Comparison of ENCODE assay signal across 27 cellular contexts in genomic region chr15:70498096-70498626, GRCh38.
"Had no signal": no experiment of that assay in that cellular context is flagged by ENCODE, and none has a peak within 500 bp of the region (broad histone marks: within the 10 kb centered on the region; RNA-seq: fewer than 3 reads in every experiment).

No MANE protein-coding gene starts in this region.

- H3K27ac ChIP-seq: adrenal gland, KMS-11, Peyer's patch had no signal

- H3K4me3 ChIP-seq: adrenal gland, Peyer's patch had no signal

- H3K9me3 ChIP-seq: adrenal gland, Peyer's patch had no signal

- DNase-seq: activated CD4-positive, alpha-beta T cell treated with anti-CD3 and anti-CD28 coated beads for 48 hours; activated CD4-positive, alpha-beta T cell treated with anti-CD3 and anti-CD28 coated beads, Interleukin-2, amount 50 U/mL, for 4 hours; activated CD4-positive, CD25-positive, alpha-beta regulatory T cell treated with anti-CD3 and anti-CD28 coated beads, Interleukin-2, amount 50 U/mL, for 72 hours; activated CD8-positive, alpha-beta memory T cell treated with anti-CD3 and anti-CD28 coated beads, Interleukin-2, amount 50 U/mL, for 48 hours; activated CD8-positive, alpha-beta T cell treated with anti-CD3 and anti-CD28 coated beads, Interleukin-2, amount 10 ng/mL, durations not matched to agents 7 days and 5 days; activated gamma-delta T cell; activated naive CD4-positive, alpha-beta T cell treated with anti-CD3 and anti-CD28 coated beads for 36 hours; activated naive CD8-positive, alpha-beta T cell treated with anti-CD3 and anti-CD28 coated beads, Interleukin-2, amount 10 ng/mL, durations not matched to agents 7 days and 5 days; activated T-cell treated with anti-CD3 and anti-CD28 coated beads, Interleukin-2, amount 50 U/mL, for 1 hour; adrenal gland; anterior cingulate cortex; cerebellar nuclear complex; MM.1S; NCI-H1105 treated with DMSO at 0.1 percent for 48 hours; NCI-H1436 treated with DMSO at 0.1 percent for 48 hours; NCI-H187; NCI-H2081; NCI-H345; NCI-H510A; NCI-H526 treated with DMSO at 0.1 percent for 48 hours; NCI-H82; OCI-M1; SHP77 had no signal

- H3K9me3 Mint-ChIP-seq: activated naive CD4-positive, alpha-beta T cell treated with anti-CD3 and anti-CD28 coated beads for 36 hours; activated naive CD8-positive, alpha-beta T cell treated with anti-CD3 and anti-CD28 coated beads, Interleukin-2, amount 10 ng/mL, durations not matched to agents 7 days and 5 days; WTC11 had no signal

- H3K27me3 ChIP-seq: adrenal gland, Peyer's patch had no signal

- H3K36me3 Mint-ChIP-seq: activated naive CD8-positive, alpha-beta T cell treated with anti-CD3 and anti-CD28 coated beads, Interleukin-2, amount 10 ng/mL, durations not matched to agents 7 days and 5 days; WTC11 had no signal

- H3K4me3 Mint-ChIP-seq: activated CD8-positive, alpha-beta T cell treated with anti-CD3 and anti-CD28 coated beads, Interleukin-2, amount 10 ng/mL, durations not matched to agents 7 days and 5 days; activated naive CD4-positive, alpha-beta T cell treated with anti-CD3 and anti-CD28 coated beads for 36 hours; activated naive CD8-positive, alpha-beta T cell treated with anti-CD3 and anti-CD28 coated beads, Interleukin-2, amount 10 ng/mL, durations not matched to agents 7 days and 5 days; T-helper 1 cell treated with Interleukin-12 subunit alpha and Interleukin-12 subunit beta and Interleukin-4 antibody, amounts not matched to agents 30 μg/mL and 1 μg/mL, for 36 hours; WTC11 had no signal

- H3K36me3 ChIP-seq: adrenal gland, Peyer's patch had no signal

- H3K27ac Mint-ChIP-seq: activated CD8-positive, alpha-beta T cell treated with anti-CD3 and anti-CD28 coated beads, Interleukin-2, amount 10 ng/mL, durations not matched to agents 7 days and 5 days; activated naive CD4-positive, alpha-beta T cell treated with anti-CD3 and anti-CD28 coated beads for 36 hours; activated naive CD8-positive, alpha-beta T cell treated with anti-CD3 and anti-CD28 coated beads, Interleukin-2, amount 10 ng/mL, durations not matched to agents 7 days and 5 days; T-helper 1 cell treated with Interleukin-12 subunit alpha and Interleukin-12 subunit beta and Interleukin-4 antibody, amounts not matched to agents 30 μg/mL and 1 μg/mL, for 36 hours; WTC11 had no signal
